Comparison of ENCODE assay signal across 9 cellular contexts in genomic region chr17:31787857-31788570, GRCh38.
DNase-seq lines count a peak whose midpoint lies in the region; ATAC-seq and TF ChIP-seq lines count a peak whose summit lies in the region.
"Had no signal": no experiment of that assay in that cellular context is flagged by ENCODE, and none has a peak within 500 bp of the region (broad histone marks: within the 10 kb centered on the region; RNA-seq: fewer than 3 reads in every experiment).

No MANE protein-coding gene starts in this region.

- H2AFZ ChIP-seq in SK-N-SH (ENCODE audit: low read depth) (peak overlapping the region; percentile 83), fibroblast of lung (ENCODE audit: low read length) (no peak overlapping the region)

- H3K9me3 ChIP-seq in SK-N-SH (no peaks in the 10 kb centered on the region), fibroblast of lung (ENCODE audit: control insufficient read depth, insufficient read depth, low read depth, low read length) (no peaks in the 10 kb centered on the region), prostate gland (no peaks in the 10 kb centered on the region), BE2C (no peaks in the 10 kb centered on the region)

- DNase-seq in ELF-1 (ENCODE audit: low read depth, low spot score), result peak; percentile 46
- no peak for DNase-seq in SK-N-SH
- DNase-seq in fibroblast of lung (ENCODE audit: low read depth in 2 of 2), result peak; percentile 87 to 90
- DNase-seq in prostate gland (ENCODE audit: low spot score), result peak; percentile 85
- DNase-seq in BE2C, result no peak
- DNase-seq: NCI-H345 had no signal

- intact Hi-C loops in prostate gland (cut with DNase I), result loop anchor here (5.0 kb wide), 1 partner anchor 41 kb away; no protein-coding TSS in a partner anchor

- H3K36me3 ChIP-seq in SK-N-SH (replicated peaks in 1 of 2; ENCODE audit: control insufficient read depth in 1 of 2, insufficient read depth in 2 of 2, low read length in 1 of 2) (no peaks in the 10 kb centered on the region), fibroblast of lung (ENCODE audit: control insufficient read depth, insufficient read depth, low read length) (no peaks in the 10 kb centered on the region), prostate gland (no peaks in the 10 kb centered on the region), BE2C (no peaks in the 10 kb centered on the region)

- TF ChIP-seq CTCF in SK-N-SH (IDR thresholded peaks at IDR 0.05), result no peak
- no peak for TF ChIP-seq CTCF in fibroblast of lung (conservative IDR thresholded peaks at IDR 0.05 in 1 of 2, IDR thresholded peaks at IDR 0.05 in 1 of 2; ENCODE audit: low read depth in 1 of 2, low read length in 2 of 2)
- TF ChIP-seq CTCF in prostate gland (IDR thresholded peaks at IDR 0.05), result no peak
- TF ChIP-seq CTCF in BE2C (IDR thresholded peaks at IDR 0.05; ENCODE audit: low read depth, low read length), result no peak

- no peak for ATAC-seq in GM21381 (IDR thresholded peaks at IDR 0.05; ENCODE audit: unreplicated experiment)
- no peak for ATAC-seq in HG03045 (IDR thresholded peaks at IDR 0.05; ENCODE audit: unreplicated experiment)
- ATAC-seq in GM18498 (IDR thresholded peaks at IDR 0.05; ENCODE audit: unreplicated experiment), result no peak

- H3K79me2 ChIP-seq in SK-N-SH (ENCODE audit: insufficient read depth) (no peaks in the 10 kb centered on the region), fibroblast of lung (ENCODE audit: control insufficient read depth, insufficient read depth, low read length) (no peaks in the 10 kb centered on the region)

- POLR2A ChIA-PET in SK-N-SH (lab: Yijun Ruan, JAX), result no interaction called here

- H4K20me1 ChIP-seq in SK-N-SH (ENCODE audit: insufficient read depth) (no peaks in the 10 kb centered on the region), fibroblast of lung (ENCODE audit: control insufficient read depth, extremely low read depth, insufficient read depth, low read length) (no peaks in the 10 kb centered on the region)

- no peak for TF ChIP-seq POLR2A in prostate gland (IDR thresholded peaks at IDR 0.05)

- peak overlapping the region; percentile 2 to 28 for H3K27ac ChIP-seq in SK-N-SH (ENCODE audit: low read depth in 2 of 2, low read length in 1 of 2)
- H3K27ac ChIP-seq in fibroblast of lung (ENCODE audit: insufficient read depth, low read length), result peak overlapping the region; percentile 46
- H3K27ac ChIP-seq in prostate gland, result peak overlapping the region; percentile 11 to 51

- H3K4me1 ChIP-seq in SK-N-SH (ENCODE audit: control insufficient read depth in 1 of 2, insufficient read depth in 2 of 2, low read depth in 1 of 2, low read length in 1 of 2) (peaks cover 0 to 4% of the 10 kb centered on the region in 2 experiments; a peak in 1 of 4 replicates), fibroblast of lung (ENCODE audit: control insufficient read depth, extremely low read depth, insufficient read depth, low read length) (peaks cover 9% of the 10 kb centered on the region), prostate gland (replicated peaks) (no peaks in the 10 kb centered on the region), BE2C (no peaks in the 10 kb centered on the region)

- CTCF ChIA-PET in SK-N-SH (lab: Yijun Ruan, JAX), result interaction anchor here (1.0 kb wide), 1 partner anchor 55 kb away, joined by 3 read pairs; no protein-coding TSS in a partner anchor

- H3K4me2 ChIP-seq in SK-N-SH (no peak overlapping the region), fibroblast of lung (ENCODE audit: extremely low read depth, insufficient read depth, low read length) (peak overlapping the region; percentile 38)

- no peaks in the 10 kb centered on the region for H3K27me3 ChIP-seq in SK-N-SH (ENCODE audit: insufficient read depth)
- H3K27me3 ChIP-seq in fibroblast of lung (ENCODE audit: control insufficient read depth, insufficient read depth, low read length), result no peaks in the 10 kb centered on the region
- H3K27me3 ChIP-seq in prostate gland (replicated peaks; ENCODE audit: insufficient read depth), result no peaks in the 10 kb centered on the region
- H3K27me3 ChIP-seq in BE2C, result no peaks in the 10 kb centered on the region

- H3F3A ChIP-seq in SK-N-SH (replicated peaks; ENCODE audit: insufficient read depth), result no peaks in the 10 kb centered on the region

- H3K9me2 ChIP-seq in SK-N-SH, result no peaks in the 10 kb centered on the region

- H3K4me3 ChIP-seq in SK-N-SH (ENCODE audit: low read depth in 2 of 2, low read length in 1 of 2), result no peak overlapping the region
- no peak overlapping the region for H3K4me3 ChIP-seq in fibroblast of lung (replicated peaks in 1 of 4; ENCODE audit: control extremely low read depth in 1 of 4, insufficient read depth in 1 of 4, low read depth in 3 of 4, low read length in 4 of 4)
- no peak overlapping the region for H3K4me3 ChIP-seq in prostate gland
- H3K4me3 ChIP-seq in BE2C (ENCODE audit: low read depth, low read length), result no peak overlapping the region

- TF ChIP-seq EP300 in SK-N-SH (IDR thresholded peaks at IDR 0.05; ENCODE audit: borderline replicate concordance in 1 of 2, low read depth in 1 of 2, low read length in 1 of 2), result peak in 1 of 2 experiments; percentile 31; a peak in 1 of 4 replicates

- H3K9ac ChIP-seq in SK-N-SH (no peak overlapping the region), fibroblast of lung (ENCODE audit: insufficient read depth, low read length) (no peak overlapping the region)

- WGBS in SK-N-SH (ENCODE audit: low lambda C conversion rate), result 39% methylated on average over 7 of the region's 7 CpGs
- WGBS in prostate gland, result 31% methylated on average over 7 of the region's 7 CpGs

- no peak for TF ChIP-seq RAD21 in SK-N-SH (IDR thresholded peaks at IDR 0.05; ENCODE audit: low read length)

TF ChIP-seq in SK-N-SH, 30 proteins besides CTCF, POLR2A, EP300 and RAD21:
- TF ChIP-seq FOXM1 (IDR thresholded peaks at IDR 0.05; ENCODE audit: low read depth) (no peak), TAF1 (IDR thresholded peaks at IDR 0.05; ENCODE audit: borderline replicate concordance, low read depth, low read length) (peak; percentile 19; the same call in 1 of the 2 replicates), TCF12 (IDR thresholded peaks at IDR 0.05) (peak; percentile 78), RFX5 (IDR thresholded peaks at IDR 0.05; ENCODE audit: low read length) (no peak), GABPA (IDR thresholded peaks at IDR 0.05; ENCODE audit: low read depth) (peak; percentile 11; the same call in 1 of the 2 replicates), NFIC (IDR thresholded peaks at IDR 0.05; ENCODE audit: borderline replicate concordance) (peak; percentile 64), RXRA (IDR thresholded peaks at IDR 0.05; ENCODE audit: borderline replicate concordance, low read depth) (no peak), FOSL2 (IDR thresholded peaks at IDR 0.05; ENCODE audit: borderline replicate concordance, low read depth) (peak; percentile 81), PBX3 (IDR thresholded peaks at IDR 0.05) (peak; percentile 52), TEAD4 (IDR thresholded peaks at IDR 0.05; ENCODE audit: borderline replicate concordance, insufficient read depth) (no peak), MXI1 (IDR thresholded peaks at IDR 0.05; ENCODE audit: low read depth, low read length) (no peak), POLR2AphosphoS5 (IDR thresholded peaks at IDR 0.05; ENCODE audit: low read depth, low read length) (0 out of 2 replicates have a peak, but pooled peaks have one; percentile 50), SIN3A (IDR thresholded peaks at IDR 0.05; ENCODE audit: borderline replicate concordance, low read depth, low read length) (no peak), ELF1 (IDR thresholded peaks at IDR 0.05) (peak; percentile 42; the same call in 1 of the 2 replicates), RCOR1 (IDR thresholded peaks at IDR 0.05; ENCODE audit: low read length) (no peak), YY1 (IDR thresholded peaks at IDR 0.05; ENCODE audit: low read depth) (no peak), JUND (IDR thresholded peaks at IDR 0.05) (peak; percentile 66), USF2 (IDR thresholded peaks at IDR 0.05; ENCODE audit: borderline replicate concordance, low read depth, low read length) (no peak), MEF2A (IDR thresholded peaks at IDR 0.05; ENCODE audit: borderline replicate concordance, low read depth) (no peak), MAX (IDR thresholded peaks at IDR 0.05; ENCODE audit: low read depth) (peak; percentile 97)
TF ChIP-seq in SK-N-SH: peak in this region for 10.

Comparison
In these comparisons a context has a peak if more than half of its experiments do, and no peak if none do; other contexts are left out.
1. DNase-seq: peak in ELF-1 (single experiment), fibroblast of lung (2 of 2) and prostate gland (single experiment); none in SK-N-SH (single experiment) and BE2C (single experiment).
2. Peak in every context shown above with its lines, with median percentiles within 50 percentile points of each other: H3K27ac ChIP-seq.